In genomic region chrX:12309040-12309732, GRCh38 we compare ENCODE assay signal across 24 cellular contexts.
DNase-seq lines count a peak whose midpoint lies in the region; ATAC-seq, FAIRE-seq and TF ChIP-seq lines count a peak whose summit lies in the region.
"Had no signal": no experiment of that assay in that cellular context is flagged by ENCODE, and none has a peak within 500 bp of the region (broad histone marks: within the 10 kb centered on the region; RNA-seq: fewer than 3 reads in every experiment).

No MANE protein-coding gene starts in this region.

- no peaks in the 10 kb centered on the region for H4K20me1 ChIP-seq in astrocyte (ENCODE audit: insufficient read depth, low read length)

- no peaks in the 10 kb centered on the region for H3K79me2 ChIP-seq in astrocyte (ENCODE audit: insufficient read depth, low read length)

- H3K4me1 Mint-ChIP-seq in astrocyte (ENCODE audit: low read depth, unreplicated experiment) = no peaks in the 10 kb centered on the region
- H3K4me1 Mint-ChIP-seq in stimulated activated memory B cell treated with anti-CD40 and anti-IgM and Interleukin-4, amounts not matched to agents 10 μg/mL and 1 μg/mL and 100 μg/mL, for 72 hours = no peaks in the 10 kb centered on the region
- H3K4me1 Mint-ChIP-seq: activated naive CD8-positive, alpha-beta T cell treated with anti-CD3 and anti-CD28 coated beads, Interleukin-2, amount 10 ng/mL, durations not matched to agents 7 days and 5 days; activated T-helper 17 cell treated with anti-CD3 and anti-CD28 coated beads, Interleukin-2, amount 50 U/mL, for 72 hours; CD8-positive, alpha-beta memory T cell; memory B cell had no signal

- no peak overlapping the region for H3K27ac Mint-ChIP-seq in astrocyte (ENCODE audit: unreplicated experiment)
- H3K27ac Mint-ChIP-seq in stimulated activated memory B cell treated with anti-CD40 and anti-IgM and Interleukin-4, amounts not matched to agents 10 μg/mL and 1 μg/mL and 100 μg/mL, for 72 hours = no peak overlapping the region
- H3K27ac Mint-ChIP-seq: activated naive CD8-positive, alpha-beta T cell treated with anti-CD3 and anti-CD28 coated beads, Interleukin-2, amount 10 ng/mL, durations not matched to agents 7 days and 5 days; activated T-helper 17 cell treated with anti-CD3 and anti-CD28 coated beads, Interleukin-2, amount 50 U/mL, for 72 hours; memory B cell had no signal

- H3K36me3 Mint-ChIP-seq in astrocyte (ENCODE audit: low read depth, unreplicated experiment) = no peaks in the 10 kb centered on the region
- H3K36me3 Mint-ChIP-seq in stimulated activated memory B cell treated with anti-CD40 and anti-IgM and Interleukin-4, amounts not matched to agents 10 μg/mL and 1 μg/mL and 100 μg/mL, for 72 hours = no peaks in the 10 kb centered on the region
- H3K36me3 Mint-ChIP-seq: activated naive CD8-positive, alpha-beta T cell treated with anti-CD3 and anti-CD28 coated beads, Interleukin-2, amount 10 ng/mL, durations not matched to agents 7 days and 5 days; CD8-positive, alpha-beta memory T cell; memory B cell had no signal

- H3K4me1 ChIP-seq in astrocyte (ENCODE audit: insufficient read depth, low read length) = no peaks in the 10 kb centered on the region
- H3K4me1 ChIP-seq: stomach, tibial nerve had no signal

- no peak overlapping the region for H3K4me3 ChIP-seq in astrocyte (ENCODE audit: insufficient read depth, low read depth, low read length)
- H3K4me3 ChIP-seq: stomach, tibial nerve had no signal

- TF ChIP-seq CTCF in astrocyte (IDR thresholded peaks at IDR 0.05; ENCODE audit: insufficient read depth, low read depth, low read length) = no peak

- no peaks in the 10 kb centered on the region for H3K27me3 ChIP-seq in astrocyte (ENCODE audit: insufficient read depth, low read length)
- H3K27me3 ChIP-seq: stomach, tibial nerve had no signal

- no peak overlapping the region for H3K27ac ChIP-seq in astrocyte (ENCODE audit: low read depth, low read length)
- H3K27ac ChIP-seq: HL-60, stomach, tibial nerve, VCaP had no signal

- ATAC-seq in stimulated activated memory B cell treated with anti-CD40 and anti-IgM and Interleukin-4, amounts not matched to agents 10 μg/mL and 1 μg/mL and 100 μg/mL, for 72 hours = no peak
- ATAC-seq: activated T-helper 17 cell treated with anti-CD3 and anti-CD28 coated beads, Interleukin-2, amount 50 U/mL, for 72 hours had no signal

- no peaks in the 10 kb centered on the region for H3K9me3 ChIP-seq in astrocyte (ENCODE audit: insufficient read depth, low read depth, low read length)
- H3K9me3 ChIP-seq: stomach, tibial nerve had no signal

- H3K4me2 ChIP-seq in astrocyte (ENCODE audit: low read length) = no peak overlapping the region

- no peak overlapping the region for H3K4me3 Mint-ChIP-seq in astrocyte (ENCODE audit: unreplicated experiment)
- no peak overlapping the region for H3K4me3 Mint-ChIP-seq in stimulated activated memory B cell treated with anti-CD40 and anti-IgM and Interleukin-4, amounts not matched to agents 10 μg/mL and 1 μg/mL and 100 μg/mL, for 72 hours
- H3K4me3 Mint-ChIP-seq: activated naive CD8-positive, alpha-beta T cell treated with anti-CD3 and anti-CD28 coated beads, Interleukin-2, amount 10 ng/mL, durations not matched to agents 7 days and 5 days; activated T-helper 17 cell treated with anti-CD3 and anti-CD28 coated beads, Interleukin-2, amount 50 U/mL, for 72 hours; memory B cell had no signal

- H3K27me3 Mint-ChIP-seq in astrocyte (ENCODE audit: low read depth, unreplicated experiment) = no peaks in the 10 kb centered on the region
- peaks cover 11% of the 10 kb centered on the region for H3K27me3 Mint-ChIP-seq in stimulated activated memory B cell treated with anti-CD40 and anti-IgM and Interleukin-4, amounts not matched to agents 10 μg/mL and 1 μg/mL and 100 μg/mL, for 72 hours
- H3K27me3 Mint-ChIP-seq: activated T-helper 17 cell treated with anti-CD3 and anti-CD28 coated beads, Interleukin-2, amount 50 U/mL, for 72 hours had no signal

- H2AFZ ChIP-seq in astrocyte (ENCODE audit: low read depth, low read length) = no peak overlapping the region

- FAIRE-seq in astrocyte (lab: Jason Lieb, UNC) = peak; percentile 32

- peak; percentile 1 for DNase-seq in NCI-H748 (lab: John Stamatoyannopoulos, UW; ENCODE audit: unreplicated experiment)
- DNase-seq in NCI-H748 treated with DMSO at 0.1 percent for 48 hours (lab: John Stamatoyannopoulos, UW) = no peak
- DNase-seq in NCI-H146 (lab: John Stamatoyannopoulos, UW) = peak; percentile 47
- no peak for DNase-seq in astrocyte (ENCODE audit: low read depth)
- no peak for DNase-seq in CD1c-positive myeloid dendritic cell (ENCODE audit: extremely low spot score)
- no peak for DNase-seq in amniotic stem cell (lab: John Stamatoyannopoulos, UW)
- no peak for DNase-seq in activated naive CD4-positive, alpha-beta T cell treated with anti-CD3 and anti-CD28 coated beads, Interleukin-2, amount 50 U/mL, for 16 hours
- DNase-seq: 8988T; activated CD8-positive, alpha-beta memory T cell treated with anti-CD3 and anti-CD28 coated beads, Interleukin-2, amount 50 U/mL, for 4 hours; activated naive CD8-positive, alpha-beta T cell treated with anti-CD3 and anti-CD28 coated beads, Interleukin-2, amount 10 ng/mL, durations not matched to agents 7 days and 5 days; AML-193; CD8-positive, alpha-beta memory T cell; DMS79 treated with DMSO at 0.1 percent for 48 hours; IMR-90; left cardiac atrium; NCI-H1436; NCI-H2171 treated with DMSO at 0.1 percent for 48 hours; stomach had no signal

- peaks cover 3% of the 10 kb centered on the region for H3K9me3 Mint-ChIP-seq in astrocyte (ENCODE audit: unreplicated experiment)
- H3K9me3 Mint-ChIP-seq in stimulated activated memory B cell treated with anti-CD40 and anti-IgM and Interleukin-4, amounts not matched to agents 10 μg/mL and 1 μg/mL and 100 μg/mL, for 72 hours = peaks cover 6% of the 10 kb centered on the region
- H3K9me3 Mint-ChIP-seq: activated naive CD8-positive, alpha-beta T cell treated with anti-CD3 and anti-CD28 coated beads, Interleukin-2, amount 10 ng/mL, durations not matched to agents 7 days and 5 days; activated T-helper 17 cell treated with anti-CD3 and anti-CD28 coated beads, Interleukin-2, amount 50 U/mL, for 72 hours; memory B cell had no signal

- H3K36me3 ChIP-seq in astrocyte (ENCODE audit: insufficient read depth, low read length) = no peaks in the 10 kb centered on the region
- H3K36me3 ChIP-seq: stomach, tibial nerve had no signal

- H3K9ac ChIP-seq in astrocyte (ENCODE audit: low read length) = no peak overlapping the region

Comparison
In these comparisons a context has a peak if more than half of its experiments do, and no peak if none do; other contexts are left out.
1. DNase-seq: peak in NCI-H748 (single experiment) and NCI-H146 (single experiment); none in NCI-H748 treated with DMSO at 0.1 percent for 48 hours (single experiment), astrocyte (single experiment), CD1c-positive myeloid dendritic cell (single experiment), amniotic stem cell (single experiment) and activated naive CD4-positive, alpha-beta T cell treated with anti-CD3 and anti-CD28 coated beads, Interleukin-2, amount 50 U/mL, for 16 hours (single experiment).